Comparison of ENCODE assay signal across 7 cellular contexts in the genomic region with DNA sequence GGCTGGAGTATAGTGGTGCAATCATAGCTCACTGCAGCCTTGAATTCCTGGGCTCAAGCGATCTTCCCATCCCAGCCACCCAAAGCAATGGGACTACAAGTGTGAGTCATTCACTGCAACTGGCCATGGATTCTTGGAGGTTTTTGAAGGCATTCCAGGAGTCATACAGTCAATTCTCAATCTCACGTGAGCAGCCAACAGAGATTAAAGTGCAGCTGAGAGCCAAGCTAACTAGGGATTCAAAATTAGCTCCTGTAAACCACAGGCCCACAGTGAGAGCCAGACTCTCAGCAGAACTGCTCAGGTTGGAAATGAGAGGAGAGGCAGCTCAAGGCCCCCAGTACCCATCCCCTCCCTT. TPM values are rescaled to one million over a fixed set of nuclear protein-coding genes. Genes with fewer than 3 reads are reported as not detected.
DNase-seq lines count a peak whose midpoint lies in the region; ATAC-seq, FAIRE-seq and TF ChIP-seq lines count a peak whose summit lies in the region.

No MANE protein-coding gene starts in this region.

- RAD21 ChIA-PET in HCT116 (lab: Charles Lee; ENCODE audit: low non-redundant PET in 1 of 2, low total read pairs in 2 of 2, uncharacterized antibody in 2 of 2, unreplicated experiment in 2 of 2) = no interaction called here

- CTCF ChIA-PET in HCT116 (lab: Charles Lee) = no interaction called here
- CTCF ChIA-PET in activated CD4-positive, alpha-beta memory T cell treated with anti-CD3 and anti-CD28 coated beads for 36 hours (lab: Charles Lee) = interaction anchor here (1.0 kb wide), 1 partner anchor 37 kb away, joined by 4 read pairs; no protein-coding TSS in a partner anchor

- intact Hi-C loops in HCT116 (cut with micrococcal nuclease) (no loop called here), heart right ventricle (cut with DNase I) (no loop called here)
- intact Hi-C loops in activated CD4-positive, alpha-beta memory T cell treated with anti-CD3 and anti-CD28 coated beads for 36 hours (cut with micrococcal nuclease) = loop anchor here (2.0 kb wide), 1 partner anchor 13 kb away; no protein-coding TSS in a partner anchor

- no peak for TF ChIP-seq RAD21 in HCT116 (IDR thresholded peaks at IDR 0.05; ENCODE audit: low read depth)

- H3K36me3 Mint-ChIP-seq in activated CD4-positive, alpha-beta memory T cell treated with anti-CD3 and anti-CD28 coated beads for 36 hours = peaks cover 54% of the 10 kb centered on the region
- peaks cover 36% of the 10 kb centered on the region for H3K36me3 Mint-ChIP-seq in stimulated activated memory B cell treated with anti-CD40 and anti-IgM and Interleukin-4, amounts not matched to agents 10 μg/mL and 1 μg/mL and 100 μg/mL, for 72 hours

- 8 to 21% methylated on average over 2 of the region's 2 CpGs for WGBS in heart right ventricle, 2 donors

- H3K9me2 ChIP-seq in HCT116 (ENCODE audit: insufficient read depth) = no peaks in the 10 kb centered on the region

- peak overlapping the region; percentile 87 for H3K27ac Mint-ChIP-seq in activated CD4-positive, alpha-beta memory T cell treated with anti-CD3 and anti-CD28 coated beads for 36 hours
- peak overlapping the region; percentile 92 for H3K27ac Mint-ChIP-seq in stimulated activated memory B cell treated with anti-CD40 and anti-IgM and Interleukin-4, amounts not matched to agents 10 μg/mL and 1 μg/mL and 100 μg/mL, for 72 hours

- H2AFZ ChIP-seq in HCT116 (ENCODE audit: low read depth, low read length, poor library complexity, severe bottlenecking) = no peak overlapping the region

- peaks cover 100% of the 10 kb centered on the region for H3K79me2 ChIP-seq in HCT116 (ENCODE audit: insufficient read depth, low read length)

- H3K9me3 ChIP-seq in HCT116 (ENCODE audit: control insufficient read depth in 1 of 2, insufficient read depth in 1 of 2, low read depth in 1 of 2, low read length in 2 of 2) = 0 out of 4 replicates have a peak, but pooled peaks cover 0 to 3% of the 10 kb centered on the region in 2 experiments
- H3K9me3 ChIP-seq in heart right ventricle = peaks cover 0 to 7% (median 0%) of the 10 kb centered on the region in 11 donors

- H3K36me3 ChIP-seq in HCT116 (ENCODE audit: control insufficient read depth in 1 of 2, insufficient read depth in 2 of 2, low read length in 2 of 2) (peaks cover 8 to 33% of the 10 kb centered on the region in 2 experiments; a peak in 2 of 4 replicates), heart right ventricle (peaks cover 0 to 36% (median 6%) of the 10 kb centered on the region in 9 donors)

- no peak for FAIRE-seq in GM12892 (lab: Jason Lieb, UNC)

- ATAC-seq in HCT116 = peak; percentile 93
- peak; percentile 70 to 90 (median 84) for ATAC-seq in heart right ventricle
- no peak for ATAC-seq in stimulated activated memory B cell treated with anti-CD40 and anti-IgM and Interleukin-4, amounts not matched to agents 10 μg/mL and 1 μg/mL and 100 μg/mL, for 72 hours
- no peak for ATAC-seq in GM18519 (IDR thresholded peaks at IDR 0.05; ENCODE audit: low FRiP score, unreplicated experiment)

- H3K9ac ChIP-seq in HCT116 (ENCODE audit: low read length) = peak overlapping the region; percentile 41

- TF ChIP-seq CTCF in HCT116 (IDR thresholded peaks at IDR 0.05 in 2 of 3, conservative IDR thresholded peaks at IDR 0.05 in 1 of 3; ENCODE audit: borderline replicate concordance in 1 of 3, insufficient read depth in 1 of 3, low read depth in 2 of 3, low read length in 2 of 3) (no peak), heart right ventricle (IDR thresholded peaks at IDR 0.05) (no peak)

- peak overlapping the region; percentile 21 for H3K4me3 Mint-ChIP-seq in activated CD4-positive, alpha-beta memory T cell treated with anti-CD3 and anti-CD28 coated beads for 36 hours
- no peak overlapping the region for H3K4me3 Mint-ChIP-seq in stimulated activated memory B cell treated with anti-CD40 and anti-IgM and Interleukin-4, amounts not matched to agents 10 μg/mL and 1 μg/mL and 100 μg/mL, for 72 hours

- POLR2A ChIA-PET in HCT116 (lab: Charles Lee) = no interaction called here
- POLR2A ChIA-PET in activated CD4-positive, alpha-beta memory T cell treated with anti-CD3 and anti-CD28 coated beads for 36 hours (lab: Charles Lee) = interaction anchor here (1.0 to 1.5 kb wide), 3 partner anchors 11 to 22 kb away, joined by 3 to 6 read pairs (median 5); no protein-coding TSS in a partner anchor

- H3K4me1 ChIP-seq in HCT116 (ENCODE audit: control insufficient read depth in 1 of 2, insufficient read depth in 2 of 2, low read length in 2 of 2) (peaks cover 37 to 54% of the 10 kb centered on the region in 2 experiments), heart right ventricle (peaks cover 6 to 79% (median 49%) of the 10 kb centered on the region in 9 donors)

- H3K27me3 ChIP-seq in HCT116 (ENCODE audit: insufficient read depth, low read length) (no peaks in the 10 kb centered on the region), heart right ventricle (no peaks in the 10 kb centered on the region)

- peaks cover 28% of the 10 kb centered on the region; the same call in 1 of the 2 replicates for H4K20me1 ChIP-seq in HCT116 (ENCODE audit: insufficient read depth)

- peak overlapping the region; percentile 60 for H3K27ac ChIP-seq in HCT116 (ENCODE audit: low read depth, low read length)
- peak overlapping the region in 6 of 10 donors; percentile 52 to 79 (median 72) for H3K27ac ChIP-seq in heart right ventricle

- peaks cover 3% of the 10 kb centered on the region for H3K9me3 Mint-ChIP-seq in activated CD4-positive, alpha-beta memory T cell treated with anti-CD3 and anti-CD28 coated beads for 36 hours
- peaks cover 3% of the 10 kb centered on the region for H3K9me3 Mint-ChIP-seq in stimulated activated memory B cell treated with anti-CD40 and anti-IgM and Interleukin-4, amounts not matched to agents 10 μg/mL and 1 μg/mL and 100 μg/mL, for 72 hours

- H3K27me3 Mint-ChIP-seq in activated CD4-positive, alpha-beta memory T cell treated with anti-CD3 and anti-CD28 coated beads for 36 hours = no peaks in the 10 kb centered on the region
- H3K27me3 Mint-ChIP-seq in stimulated activated memory B cell treated with anti-CD40 and anti-IgM and Interleukin-4, amounts not matched to agents 10 μg/mL and 1 μg/mL and 100 μg/mL, for 72 hours = no peaks in the 10 kb centered on the region

- TF ChIP-seq POLR2A in HCT116 (IDR thresholded peaks at IDR 0.05; ENCODE audit: borderline replicate concordance, extremely low read depth, insufficient read depth, insufficient read length) (no peak), GM12892 (IDR thresholded peaks at IDR 0.05; ENCODE audit: low read depth, low read length) (no peak)

- DNase-seq in HCT116 (ENCODE audit: low read depth, low spot score) (peak; percentile 51), heart right ventricle (peak in 1 of 2 donors; percentile 46), NCI-H748 (lab: John Stamatoyannopoulos, UW; ENCODE audit: unreplicated experiment) (no peak), GM12892 (ENCODE audit: insufficient read length) (no peak)
- DNase-seq in activated CD4-positive, alpha-beta memory T cell treated with anti-CD3 and anti-CD28 coated beads for 36 hours = peak; percentile 29

- peaks cover 80% of the 10 kb centered on the region for H3K4me1 Mint-ChIP-seq in activated CD4-positive, alpha-beta memory T cell treated with anti-CD3 and anti-CD28 coated beads for 36 hours (ENCODE audit: low read depth)
- H3K4me1 Mint-ChIP-seq in stimulated activated memory B cell treated with anti-CD40 and anti-IgM and Interleukin-4, amounts not matched to agents 10 μg/mL and 1 μg/mL and 100 μg/mL, for 72 hours = peaks cover 92% of the 10 kb centered on the region

- peak overlapping the region; percentile 4 to 16; a peak in 1 of 4 replicates for H3K4me3 ChIP-seq in HCT116 (replicated peaks in 1 of 2; ENCODE audit: low read depth in 1 of 2, low read length in 2 of 2)
- H3K4me3 ChIP-seq in heart right ventricle = no peak overlapping the region

- H3K4me2 ChIP-seq in HCT116 (ENCODE audit: low read length) = peak overlapping the region; percentile 66

- no TSS peak for BruUV-seq in HCT116 (replicated peaks; lab: Mats Ljungman, UMichigan)

TF ChIP-seq in HCT116, 20 proteins besides CTCF, POLR2A, EP300 and RAD21 (continues in another document):
- TF ChIP-seq, protein P1, sequence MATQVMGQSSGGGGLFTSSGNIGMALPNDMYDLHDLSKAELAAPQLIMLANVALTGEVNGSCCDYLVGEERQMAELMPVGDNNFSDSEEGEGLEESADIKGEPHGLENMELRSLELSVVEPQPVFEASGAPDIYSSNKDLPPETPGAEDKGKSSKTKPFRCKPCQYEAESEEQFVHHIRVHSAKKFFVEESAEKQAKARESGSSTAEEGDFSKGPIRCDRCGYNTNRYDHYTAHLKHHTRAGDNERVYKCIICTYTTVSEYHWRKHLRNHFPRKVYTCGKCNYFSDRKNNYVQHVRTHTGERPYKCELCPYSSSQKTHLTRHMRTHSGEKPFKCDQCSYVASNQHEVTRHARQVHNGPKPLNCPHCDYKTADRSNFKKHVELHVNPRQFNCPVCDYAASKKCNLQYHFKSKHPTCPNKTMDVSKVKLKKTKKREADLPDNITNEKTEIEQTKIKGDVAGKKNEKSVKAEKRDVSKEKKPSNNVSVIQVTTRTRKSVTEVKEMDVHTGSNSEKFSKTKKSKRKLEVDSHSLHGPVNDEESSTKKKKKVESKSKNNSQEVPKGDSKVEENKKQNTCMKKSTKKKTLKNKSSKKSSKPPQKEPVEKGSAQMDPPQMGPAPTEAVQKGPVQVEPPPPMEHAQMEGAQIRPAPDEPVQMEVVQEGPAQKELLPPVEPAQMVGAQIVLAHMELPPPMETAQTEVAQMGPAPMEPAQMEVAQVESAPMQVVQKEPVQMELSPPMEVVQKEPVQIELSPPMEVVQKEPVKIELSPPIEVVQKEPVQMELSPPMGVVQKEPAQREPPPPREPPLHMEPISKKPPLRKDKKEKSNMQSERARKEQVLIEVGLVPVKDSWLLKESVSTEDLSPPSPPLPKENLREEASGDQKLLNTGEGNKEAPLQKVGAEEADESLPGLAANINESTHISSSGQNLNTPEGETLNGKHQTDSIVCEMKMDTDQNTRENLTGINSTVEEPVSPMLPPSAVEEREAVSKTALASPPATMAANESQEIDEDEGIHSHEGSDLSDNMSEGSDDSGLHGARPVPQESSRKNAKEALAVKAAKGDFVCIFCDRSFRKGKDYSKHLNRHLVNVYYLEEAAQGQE (IDR thresholded peaks at IDR 0.05; ENCODE audit: low read depth) = no peak
- TF ChIP-seq, protein P2, sequence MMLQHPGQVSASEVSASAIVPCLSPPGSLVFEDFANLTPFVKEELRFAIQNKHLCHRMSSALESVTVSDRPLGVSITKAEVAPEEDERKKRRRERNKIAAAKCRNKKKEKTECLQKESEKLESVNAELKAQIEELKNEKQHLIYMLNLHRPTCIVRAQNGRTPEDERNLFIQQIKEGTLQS (IDR thresholded peaks at IDR 0.05) = no peak
- TF ChIP-seq JUND (IDR thresholded peaks at IDR 0.05) (peak; percentile 71), EZH2phosphoT487 (IDR thresholded peaks at IDR 0.05; ENCODE audit: borderline replicate concordance) (no peak), SIN3A (IDR thresholded peaks at IDR 0.05; ENCODE audit: low read depth) (peak; percentile 48; the same call in 1 of the 2 replicates)

RNA-seq across cellular contexts. Expression of a gene that starts 30.2 kb away (rescaled TPM):
- 162 TPM for total RNA-seq in HCT116 (2021; ENCODE audit: unreplicated experiment)
- polyA plus RNA-seq in HCT116 (2012) = 129 and 140 TPM in 2 replicates
- 100 to 1,000 TPM; 201 to 214 TPM for total RNA-seq in activated CD4-positive, alpha-beta memory T cell treated with anti-CD3 and anti-CD28 coated beads for 36 hours
- total RNA-seq in heart right ventricle = 10 to 100 TPM; 22.1 to 41.8 (median 28.9) TPM
- polyA plus RNA-seq in heart right ventricle = 10 to 100 TPM; 34.1 to 36.3 TPM
- polyA plus RNA-seq in GM12892 (2012; ENCODE audit: missing spikeins) = 87.5 TPM

Comparison
In these comparisons a context has a peak if more than half of its experiments do, and no peak if none do; other contexts are left out.
1. ATAC-seq: peak in HCT116 (single experiment) and heart right ventricle (8 of 8); none in stimulated activated memory B cell treated with anti-CD40 and anti-IgM and Interleukin-4, amounts not matched to agents 10 μg/mL and 1 μg/mL and 100 μg/mL, for 72 hours (single experiment) and GM18519 (single experiment).
2. DNase-seq: peak in HCT116 (single experiment) and activated CD4-positive, alpha-beta memory T cell treated with anti-CD3 and anti-CD28 coated beads for 36 hours (single experiment); none in NCI-H748 (single experiment) and GM12892 (single experiment).
3. H3K4me3 ChIP-seq: peak in HCT116 (2 of 2); none in heart right ventricle (0 of 10).